In the genomic region with DNA sequence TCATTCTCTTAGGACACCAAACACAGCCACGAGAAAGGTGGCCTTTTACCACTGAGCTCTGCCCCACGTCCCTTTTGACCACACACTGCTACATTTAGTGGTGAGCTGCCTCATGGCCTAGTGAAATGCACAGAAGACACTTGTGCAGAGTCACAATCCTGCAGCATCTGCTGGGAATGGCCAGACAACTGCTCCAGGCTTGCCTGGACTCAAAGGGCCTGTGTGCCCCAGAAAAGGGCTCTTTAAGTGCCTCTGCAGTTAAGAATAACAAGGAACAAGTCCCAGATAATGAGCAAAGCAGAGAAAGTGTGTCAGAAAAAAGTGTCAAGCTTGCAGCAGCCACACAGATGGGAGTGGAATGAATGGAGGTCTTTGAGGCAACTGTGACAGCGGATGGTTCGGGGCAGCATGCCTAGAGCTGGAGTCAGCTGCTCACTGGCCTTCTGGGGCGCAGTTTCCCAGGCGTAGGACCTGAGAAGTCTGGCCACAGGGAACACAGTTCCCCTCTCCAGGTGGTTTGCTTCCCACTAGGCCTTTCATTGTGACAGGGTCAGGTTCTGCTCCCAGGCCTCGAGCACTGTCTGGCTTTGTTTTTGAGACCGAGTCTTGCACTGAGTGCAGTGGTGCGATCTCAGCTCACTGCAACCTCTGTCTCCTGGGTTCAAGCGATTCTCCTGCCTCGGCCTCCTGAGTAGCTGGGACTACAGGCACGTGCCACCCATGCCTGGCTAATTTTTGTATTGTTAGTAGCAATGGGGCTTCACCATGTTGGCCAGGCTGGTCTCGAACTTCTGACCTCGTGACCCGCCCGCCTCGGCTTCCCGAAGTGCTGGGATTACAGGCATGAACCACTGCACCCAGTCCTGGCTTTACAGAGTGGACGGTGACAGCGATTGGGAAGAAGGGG, we compare ENCODE assay signal across 12 cellular contexts. TPM values are rescaled to one million over a fixed set of nuclear protein-coding genes. Genes with fewer than 3 reads are reported as not detected.
A peak's percentile ranks its signal among the peaks of the same experiment; 100 is the strongest.
DNase-seq lines count a peak whose midpoint lies in the region; ATAC-seq and TF ChIP-seq lines count a peak whose summit lies in the region.
"Had no signal": no experiment of that assay in that cellular context is flagged by ENCODE, and none has a peak within 500 bp of the region (broad histone marks: within the 10 kb centered on the region; RNA-seq: fewer than 3 reads in every experiment).

No MANE protein-coding gene starts in this region.

- ATAC-seq in GM21825 (IDR thresholded peaks at IDR 0.05; ENCODE audit: unreplicated experiment) (no peak), gastrocnemius medialis (no peak)
- ATAC-seq: left lung had no signal

- H3K36me3 ChIP-seq in A673 (ENCODE audit: insufficient read depth, low read length, poor library complexity, severe bottlenecking) (peaks cover 42% of the 10 kb centered on the region), gastrocnemius medialis (peaks cover 0 to 9% of the 10 kb centered on the region in 2 donors)

- no peak for TF ChIP-seq CTCF in A673 (conservative IDR thresholded peaks at IDR 0.05; ENCODE audit: low read depth, low read length)
- no peak for TF ChIP-seq CTCF in neural crest cell (conservative IDR thresholded peaks at IDR 0.05)
- TF ChIP-seq CTCF in gastrocnemius medialis (IDR thresholded peaks at IDR 0.05 in 4 of 5, conservative IDR thresholded peaks at IDR 0.05 in 1 of 5): no peak

- no peaks in the 10 kb centered on the region for H3K27me3 ChIP-seq in A673 (replicated peaks; ENCODE audit: insufficient read depth, low read depth, low read length, poor library complexity)
- H3K27me3 ChIP-seq in gastrocnemius medialis: no peaks in the 10 kb centered on the region
- H3K27me3 ChIP-seq: left lung had no signal

- in situ Hi-C loops in gastrocnemius medialis (cut with MboI; ENCODE audit: low sequenced_read_pairs in 4 of 4): no loop called here

- H3K9me3 Mint-ChIP-seq in neural crest cell: no peaks in the 10 kb centered on the region

- no peak overlapping the region for H3K4me3 ChIP-seq in A673 (ENCODE audit: low read depth, low read length, poor library complexity, severe bottlenecking)
- no peak overlapping the region for H3K4me3 ChIP-seq in gastrocnemius medialis
- H3K4me3 ChIP-seq: left lung had no signal

- H3K4me1 ChIP-seq in A673 (ENCODE audit: insufficient read depth, low read length, poor library complexity, severe bottlenecking) (peaks cover 40% of the 10 kb centered on the region), gastrocnemius medialis (peaks cover 78 to 83% of the 10 kb centered on the region in 2 donors)

- H3K4me3 Mint-ChIP-seq in neural crest cell: peak overlapping the region; percentile 97

- no peak for TF ChIP-seq POLR2A in gastrocnemius medialis (IDR thresholded peaks at IDR 0.05)

- CTCF ChIA-PET in A673 (lab: Charles Lee) (no interaction called here), HEK293T (lab: Yijun Ruan, JAX) (interaction anchor here (0.6 to 0.7 kb wide), 4 partner anchors 133 to 793 kb away, joined by 3 read pairs; no protein-coding TSS in a partner anchor)

- no peak for DNase-seq in A673 (ENCODE audit: low spot score)
- DNase-seq in HEK293T (ENCODE audit: extremely low spot score): no peak
- DNase-seq in neural crest cell (ENCODE audit: low read depth, low spot score): no peak
- DNase-seq in NCI-H2029 treated with DMSO at 0.1 percent for 48 hours (lab: John Stamatoyannopoulos, UW): no peak
- no peak for DNase-seq in NCI-H2029 (lab: John Stamatoyannopoulos, UW)
- DNase-seq in gastrocnemius medialis: no peak
- DNase-seq: effector CD4-positive, alpha-beta T cell; left lung; stimulated activated naive CD4-positive, alpha-beta T cell; T-helper 9 cell had no signal

- H3K9me3 ChIP-seq in A673 (ENCODE audit: low read depth, low read length, poor library complexity, severe bottlenecking) (no peaks in the 10 kb centered on the region), gastrocnemius medialis (no peaks in the 10 kb centered on the region)
- H3K9me3 ChIP-seq: left lung had no signal

- BruUV-seq in A673 (replicated peaks; lab: Mats Ljungman, UMichigan): no TSS peak

- intact Hi-C loops in A673 (cut with micrococcal nuclease; ENCODE audit: unreplicated experiment): no loop called here
- intact Hi-C loops in gastrocnemius medialis (cut with DNase I; ENCODE audit: low total_unique reads): no loop called here

- peaks cover 66% of the 10 kb centered on the region for H3K4me1 Mint-ChIP-seq in neural crest cell

- H3K27ac ChIP-seq in A673 (ENCODE audit: low read depth, low read length, poor library complexity, severe bottlenecking): peak overlapping the region; percentile 11
- H3K27ac ChIP-seq in cingulate gyrus (ENCODE audit: low read depth, low read length): peak overlapping the region; percentile 92
- peak overlapping the region in 1 of 4 donors; percentile 38 for H3K27ac ChIP-seq in gastrocnemius medialis
- H3K27ac ChIP-seq: left lung had no signal

- H3K36me3 Mint-ChIP-seq in neural crest cell (ENCODE audit: low read depth): peaks cover 28% of the 10 kb centered on the region

- no peaks in the 10 kb centered on the region for H3K27me3 Mint-ChIP-seq in neural crest cell (ENCODE audit: low read depth)

- peak overlapping the region; percentile 4 for H3K27ac Mint-ChIP-seq in neural crest cell (ENCODE audit: unreplicated experiment)

- POLR2A ChIA-PET in A673 (lab: Charles Lee; ENCODE audit: low non-redundant PET): no interaction called here
- POLR2A ChIA-PET in HEK293T (lab: Yijun Ruan, JAX): no interaction called here

TF ChIP-seq in HEK293T, 16 proteins besides CTCF, POLR2A, EP300 and RAD21:
- TF ChIP-seq L3MBTL2 (conservative IDR thresholded peaks at IDR 0.05) (no peak), HDGF (IDR thresholded peaks at IDR 0.05; ENCODE audit: borderline replicate concordance) (peak; percentile 67; the same call in 1 of the 2 replicates)

RNA-seq across cellular contexts. Expression of a gene that starts 5.0 kb away (rescaled TPM):
- total RNA-seq in A673 (2021) (263 TPM in 2 replicates), neural crest cell (313 and 329 TPM in 2 replicates), gastrocnemius medialis (100 to 1,000 TPM in 2 of 4 donors, 10 to 100 TPM in 2; 63.8 to 117 (median 99.7) TPM)
